In the genomic region with DNA sequence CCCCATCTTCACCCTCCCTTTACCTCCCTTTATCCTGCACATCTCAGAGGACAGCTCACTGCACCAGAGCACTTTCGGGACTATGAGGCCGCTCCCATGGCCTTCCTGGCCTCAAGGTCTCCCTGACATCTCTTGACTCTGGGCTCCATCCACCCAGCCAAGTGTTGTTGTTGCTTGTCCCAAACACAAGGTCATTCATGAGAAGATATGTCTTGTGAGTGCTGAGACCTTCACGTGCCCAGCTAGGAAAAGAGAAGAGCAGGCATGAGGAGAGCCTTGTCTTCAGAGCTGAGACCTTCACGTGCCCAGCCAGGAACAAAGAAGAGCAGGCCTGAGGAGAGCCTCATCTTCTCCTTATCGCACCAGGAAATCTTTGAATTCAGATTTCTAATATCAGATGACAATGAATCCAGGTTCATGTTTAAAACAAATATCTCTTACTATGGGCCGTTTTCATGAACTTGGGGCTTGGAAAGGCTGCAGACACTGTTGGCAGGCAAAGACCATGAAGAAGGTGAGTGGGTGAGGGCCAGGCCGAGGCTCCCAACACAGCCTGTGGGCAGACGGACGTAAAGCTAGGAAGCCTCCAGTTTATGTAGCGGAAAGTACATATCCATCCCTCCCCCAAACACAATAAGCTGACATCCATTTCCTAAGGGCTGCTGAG, we compare ENCODE assay signal across 20 cellular contexts.
DNase-seq lines count a peak whose midpoint lies in the region; ATAC-seq and TF ChIP-seq lines count a peak whose summit lies in the region.
"Had no signal": no experiment of that assay in that cellular context is flagged by ENCODE, and none has a peak within 500 bp of the region (broad histone marks: within the 10 kb centered on the region; RNA-seq: fewer than 3 reads in every experiment).

No MANE protein-coding gene starts in this region.

- H3K4me1 ChIP-seq in left ventricle myocardium inferior (no peaks in the 10 kb centered on the region), osteoblast (ENCODE audit: insufficient read depth, low read length) (no peaks in the 10 kb centered on the region)
- H3K4me1 ChIP-seq: Peyer's patch had no signal

- no peak overlapping the region for H2AFZ ChIP-seq in osteoblast (ENCODE audit: low read length)

- DNase-seq in Right ventricle myocardium superior (peak; percentile 10), left ventricle myocardium inferior (no peak), chondrocyte (ENCODE audit: low spot score) (peak; percentile 11), osteoblast (ENCODE audit: insufficient read length, low spot score, missing footprints) (peak; percentile 67), T1000 (lab: John Stamatoyannopoulos, UW) (no peak), anterior cingulate cortex (lab: John Stamatoyannopoulos, UW) (no peak)
- DNase-seq: AML-193; GDM1; H9; NCI-H1417 treated with DMSO at 0.1 percent for 48 hours; NCI-H187 treated with DMSO at 0.1 percent for 48 hours; NCI-H510A; NCI-H748 treated with DMSO at 0.1 percent for 48 hours; NK-92 treated with Interleukin-12 subunit alpha and Interleukin-12 subunit beta, amount 100 ng/mL, for 24 hours; SHP77; SK-N-SH had no signal

- peaks cover 8% of the 10 kb centered on the region for H3K27me3 Mint-ChIP-seq in chondrocyte (ENCODE audit: low read depth)

- H3K4me1 Mint-ChIP-seq in chondrocyte (ENCODE audit: low read depth), result no peaks in the 10 kb centered on the region
- H3K4me1 Mint-ChIP-seq: H9 had no signal

- no peak for TF ChIP-seq CTCF in left ventricle myocardium inferior (IDR thresholded peaks at IDR 0.05; ENCODE audit: borderline replicate concordance)
- TF ChIP-seq CTCF in chondrocyte (IDR thresholded peaks at IDR 0.05), result no peak
- TF ChIP-seq CTCF in osteoblast (IDR thresholded peaks at IDR 0.05; ENCODE audit: extremely low read depth, low read depth, low read length), result no peak

- peaks cover 8% of the 10 kb centered on the region for H3K9me3 Mint-ChIP-seq in chondrocyte (ENCODE audit: low read depth)

- no peak overlapping the region for H3K27ac Mint-ChIP-seq in chondrocyte (ENCODE audit: unreplicated experiment)
- H3K27ac Mint-ChIP-seq: H9 had no signal

- ATAC-seq in Right ventricle myocardium superior (ENCODE audit: poor library complexity), result no peak
- ATAC-seq in HG03280 (IDR thresholded peaks at IDR 0.05; ENCODE audit: unreplicated experiment), result no peak

- intact Hi-C loops in Right ventricle myocardium superior (cut with DNase I), result no loop called here
- intact Hi-C loops in left ventricle myocardium inferior (cut with micrococcal nuclease), result no loop called here

- H3K36me3 Mint-ChIP-seq in chondrocyte (ENCODE audit: low read depth), result peaks cover 3% of the 10 kb centered on the region

- no peak overlapping the region for H3K4me2 ChIP-seq in osteoblast (ENCODE audit: insufficient read depth, low read length)
- H3K4me2 ChIP-seq: KMS-11, SK-N-SH had no signal

- H3K9me3 ChIP-seq in left ventricle myocardium inferior (replicated peaks) (peaks cover 15% of the 10 kb centered on the region), osteoblast (ENCODE audit: low read depth, low read length) (peaks cover 3% of the 10 kb centered on the region)
- H3K9me3 ChIP-seq: SK-N-SH had no signal

- H3K36me3 ChIP-seq in left ventricle myocardium inferior (no peaks in the 10 kb centered on the region), osteoblast (ENCODE audit: insufficient read depth, low read length) (no peaks in the 10 kb centered on the region)
- H3K36me3 ChIP-seq: Peyer's patch had no signal

- H3K4me3 Mint-ChIP-seq in chondrocyte (ENCODE audit: unreplicated experiment), result no peak overlapping the region
- H3K4me3 Mint-ChIP-seq: H9 had no signal

- H3K27me3 ChIP-seq in left ventricle myocardium inferior (ENCODE audit: low read depth) (peaks cover 66% of the 10 kb centered on the region), osteoblast (ENCODE audit: insufficient read depth, low read length) (no peaks in the 10 kb centered on the region)
- H3K27me3 ChIP-seq: Peyer's patch had no signal

- no peaks in the 10 kb centered on the region for H4K20me1 ChIP-seq in osteoblast (ENCODE audit: insufficient read depth, low read length)

- H3K4me3 ChIP-seq in left ventricle myocardium inferior, result no peak overlapping the region
- H3K4me3 ChIP-seq in osteoblast (ENCODE audit: insufficient read depth, low read length), result no peak overlapping the region
- H3K4me3 ChIP-seq: Peyer's patch had no signal

- H3K79me2 ChIP-seq in osteoblast (ENCODE audit: insufficient read depth, low read length), result no peaks in the 10 kb centered on the region

- H3K27ac ChIP-seq in left ventricle myocardium inferior (replicated peaks), result no peak overlapping the region
- H3K27ac ChIP-seq in osteoblast (ENCODE audit: low read depth, low read length), result no peak overlapping the region
- H3K27ac ChIP-seq: HL-60, Peyer's patch had no signal

Comparison
In these comparisons a context has a peak if more than half of its experiments do, and no peak if none do; other contexts are left out.
1. DNase-seq: peak in Right ventricle myocardium superior (single experiment), chondrocyte (single experiment) and osteoblast (single experiment); none in left ventricle myocardium inferior (single experiment), T1000 (single experiment) and anterior cingulate cortex (0 of 58).